ENCODE assay signal across 17 cellular contexts in genomic region chr16:77585379-77585778, GRCh38.
A peak's percentile ranks its signal among the peaks of the same experiment; 100 is the strongest.
DNase-seq lines count a peak whose midpoint lies in the region; ATAC-seq, FAIRE-seq and TF ChIP-seq lines count a peak whose summit lies in the region.
"Had no signal": no experiment of that assay in that cellular context is flagged by ENCODE, and none has a peak within 500 bp of the region (broad histone marks: within the 10 kb centered on the region; RNA-seq: fewer than 3 reads in every experiment).

No MANE protein-coding gene starts in this region.

- H3K4me1 Mint-ChIP-seq in mesothelial cell of epicardium = peaks cover 22% of the 10 kb centered on the region
- H3K4me1 Mint-ChIP-seq: stimulated activated naive B cell treated with anti-CD40 and anti-IgM and Interleukin-4, amounts not matched to agents 10 μg/mL and 1 μg/mL and 100 μg/mL, for 72 hours had no signal

- H3K4me2 ChIP-seq in endothelial cell of umbilical vein (ENCODE audit: insufficient read depth, low read length) = peak overlapping the region; percentile 66
- H3K4me2 ChIP-seq: hepatocyte had no signal

- BruUV-seq in endothelial cell of umbilical vein (replicated peaks; lab: Mats Ljungman, UMichigan) = no TSS peak

- H3K4me3 ChIP-seq in heart right ventricle (no peak overlapping the region), endothelial cell of umbilical vein (replicated peaks in 1 of 3; ENCODE audit: insufficient read depth in 1 of 3, low read depth in 1 of 3, low read length in 3 of 3) (peak overlapping the region in 1 of 3 experiments; percentile 17), skeletal muscle tissue (ENCODE audit: low read length in 3 of 3) (no peak overlapping the region)
- H3K4me3 ChIP-seq: HAP-1, hepatocyte had no signal

- H3K9ac ChIP-seq in endothelial cell of umbilical vein (replicated peaks; ENCODE audit: extremely low read depth, insufficient read depth, low read length) = peak overlapping the region; percentile 93
- no peak overlapping the region for H3K9ac ChIP-seq in skeletal muscle tissue (ENCODE audit: low read depth in 1 of 3, low read length in 3 of 3)

- H3K9me3 ChIP-seq in heart right ventricle (no peaks in the 10 kb centered on the region), endothelial cell of umbilical vein (replicated peaks; ENCODE audit: control insufficient read depth, insufficient read depth, low read length) (no peaks in the 10 kb centered on the region), skeletal muscle tissue (ENCODE audit: control insufficient read depth in 3 of 3, low read length in 3 of 3) (no peaks in the 10 kb centered on the region)
- H3K9me3 ChIP-seq: HAP-1 had no signal

- TF ChIP-seq CTCF in heart right ventricle (IDR thresholded peaks at IDR 0.05) = no peak
- TF ChIP-seq CTCF in endothelial cell of umbilical vein (IDR thresholded peaks at IDR 0.05; ENCODE audit: extremely low read depth in 1 of 2, insufficient read depth in 1 of 2, low read depth in 1 of 2, low read length in 2 of 2) = no peak
- no peak for TF ChIP-seq CTCF in mesothelial cell of epicardium (IDR thresholded peaks at IDR 0.05; ENCODE audit: unreplicated experiment)

- POLR2A ChIA-PET in endothelial cell of umbilical vein (lab: Charles Lee) = interaction anchor here (0.8 to 1.9 kb wide), 6 partner anchors 10 to 297 kb away, joined by 3 to 13 read pairs (median 7); partner anchors contain the start of gene ADAMTS18

- FAIRE-seq in RCC 7860 (lab: Jason Lieb, UNC) (no peak), endothelial cell of umbilical vein (lab: Jason Lieb, UNC) (peak; percentile 98)

- no peaks in the 10 kb centered on the region for H3K36me3 ChIP-seq in heart right ventricle
- no peaks in the 10 kb centered on the region for H3K36me3 ChIP-seq in endothelial cell of umbilical vein (ENCODE audit: control insufficient read depth in 2 of 2, extremely low read depth in 1 of 2, insufficient read depth in 2 of 2, low read length in 2 of 2)
- H3K36me3 ChIP-seq in skeletal muscle tissue (ENCODE audit: control insufficient read depth in 3 of 3, insufficient read depth in 3 of 3, low read length in 3 of 3) = no peaks in the 10 kb centered on the region
- H3K36me3 ChIP-seq: HAP-1 had no signal

- H3K27me3 Mint-ChIP-seq in mesothelial cell of epicardium (ENCODE audit: low read depth) = peaks cover 2% of the 10 kb centered on the region

- DNase-seq in heart right ventricle (no peak), left ventricle myocardium superior (no peak), RCC 7860 (ENCODE audit: low spot score) (peak; percentile 23), endothelial cell of umbilical vein (ENCODE audit: low read depth, low spot score) (peak; percentile 98), mesothelial cell of epicardium (ENCODE audit: low spot score in 2 of 2, unreplicated experiment in 2 of 2) (no peak), SW 1271 (lab: John Stamatoyannopoulos, UW) (no peak), AG08396 (ENCODE audit: low spot score) (no peak)
- DNase-seq: amygdala; NCI-H1436 treated with DMSO at 0.1 percent for 48 hours; NCI-H526 treated with DMSO at 0.1 percent for 48 hours; posterior cingulate gyrus; SHP77; stimulated activated CD4-positive, alpha-beta T cell treated with anti-CD3 and anti-CD28 coated beads, Interleukin-4, amount 100 ng/mL, for 1 hour; stimulated activated naive B cell treated with anti-CD40 and anti-IgM and Interleukin-4, amounts not matched to agents 10 μg/mL and 1 μg/mL and 100 μg/mL, for 72 hours had no signal

- intact Hi-C loops in heart right ventricle (cut with DNase I) = loop anchor here in 6 of 10 donors (2.0 to 10.0 kb wide), 5 partner anchors 77 to 351 kb away; partner anchors contain the start of gene ADAMTS18 (in 1 of the 6)
- intact Hi-C loops in left ventricle myocardium superior (cut with micrococcal nuclease) = no loop called here
- intact Hi-C loops in endothelial cell of umbilical vein (cut with micrococcal nuclease) = loop anchor here (1.0 to 5.0 kb wide), 11 partner anchors 9 to 512 kb away; partner anchors contain the start of gene WWOX

- TF ChIP-seq POLR2A in endothelial cell of umbilical vein (IDR thresholded peaks at IDR 0.05; ENCODE audit: low read depth, low read length) = peak; percentile 71

- H3K9me1 ChIP-seq in endothelial cell of umbilical vein (replicated peaks; ENCODE audit: control insufficient read depth, extremely low read depth, insufficient read depth, low read length) = no peaks in the 10 kb centered on the region

- peak in 5 of 8 donors; percentile 22 to 59 (median 57) for ATAC-seq in heart right ventricle
- ATAC-seq in left ventricle myocardium superior = no peak
- ATAC-seq: stimulated activated naive B cell treated with anti-CD40 and anti-IgM and Interleukin-4, amounts not matched to agents 10 μg/mL and 1 μg/mL and 100 μg/mL, for 72 hours had no signal

- H2AFZ ChIP-seq in endothelial cell of umbilical vein (ENCODE audit: low read depth, low read length) = no peak overlapping the region
- H2AFZ ChIP-seq: hepatocyte had no signal

- peaks cover 0 to 24% (median 3%) of the 10 kb centered on the region in 9 donors for H3K4me1 ChIP-seq in heart right ventricle
- H3K4me1 ChIP-seq in endothelial cell of umbilical vein (ENCODE audit: control insufficient read depth, extremely low read depth, insufficient read depth, low read length) = peaks cover 55% of the 10 kb centered on the region
- peaks cover 0 to 2% (median 0%) of the 10 kb centered on the region in 3 donors for H3K4me1 ChIP-seq in skeletal muscle tissue (ENCODE audit: control insufficient read depth in 3 of 3, insufficient read depth in 3 of 3, low read length in 3 of 3)
- H3K4me1 ChIP-seq: HAP-1 had no signal

- H3K36me3 Mint-ChIP-seq in mesothelial cell of epicardium = no peaks in the 10 kb centered on the region
- H3K36me3 Mint-ChIP-seq: stimulated activated naive B cell treated with anti-CD40 and anti-IgM and Interleukin-4, amounts not matched to agents 10 μg/mL and 1 μg/mL and 100 μg/mL, for 72 hours had no signal

- H3K27ac ChIP-seq in heart right ventricle (peak overlapping the region in 3 of 10 donors; percentile 43 to 53 (median 52)), endothelial cell of umbilical vein (ENCODE audit: insufficient read depth, low read depth, low read length) (peak overlapping the region; percentile 99), skeletal muscle tissue (ENCODE audit: low read depth, low read length) (peak overlapping the region; percentile 57)
- H3K27ac ChIP-seq: hepatocyte had no signal

- dilution Hi-C loops in endothelial cell of umbilical vein (cut with MboI; ENCODE audit: extremely low pct_ligation_motif_present, low sequenced_read_pairs) = loop anchor here (25.0 kb wide), 1 partner anchor 348 kb away; no protein-coding TSS in a partner anchor

- 53 to 63% methylated on average over 11 of the region's 11 CpGs for WGBS in heart right ventricle, 2 donors

- no peak overlapping the region for H3K27ac Mint-ChIP-seq in mesothelial cell of epicardium
- H3K27ac Mint-ChIP-seq: stimulated activated naive B cell treated with anti-CD40 and anti-IgM and Interleukin-4, amounts not matched to agents 10 μg/mL and 1 μg/mL and 100 μg/mL, for 72 hours had no signal

- H3K27me3 ChIP-seq in heart right ventricle (peaks cover 0 to 33% (median 6%) of the 10 kb centered on the region in 7 donors), endothelial cell of umbilical vein (ENCODE audit: control insufficient read depth in 2 of 2, insufficient read depth in 2 of 2, low read length in 2 of 2) (no peaks in the 10 kb centered on the region), skeletal muscle tissue (ENCODE audit: control insufficient read depth in 3 of 3, insufficient read depth in 3 of 3, low read length in 3 of 3) (peaks cover 0 to 3% (median 0%) of the 10 kb centered on the region in 3 donors)

- no peaks in the 10 kb centered on the region for H3K9me3 Mint-ChIP-seq in mesothelial cell of epicardium
- H3K9me3 Mint-ChIP-seq: stimulated activated naive B cell treated with anti-CD40 and anti-IgM and Interleukin-4, amounts not matched to agents 10 μg/mL and 1 μg/mL and 100 μg/mL, for 72 hours had no signal

- H3K4me3 Mint-ChIP-seq in mesothelial cell of epicardium = no peak overlapping the region
- H3K4me3 Mint-ChIP-seq: stimulated activated naive B cell treated with anti-CD40 and anti-IgM and Interleukin-4, amounts not matched to agents 10 μg/mL and 1 μg/mL and 100 μg/mL, for 72 hours had no signal

- no peaks in the 10 kb centered on the region for H3K79me2 ChIP-seq in endothelial cell of umbilical vein (ENCODE audit: control insufficient read depth, insufficient read depth, low read length)
- H3K79me2 ChIP-seq: hepatocyte had no signal

- no peaks in the 10 kb centered on the region for H4K20me1 ChIP-seq in endothelial cell of umbilical vein (replicated peaks; ENCODE audit: control insufficient read depth, extremely low read depth, insufficient read depth, low read length)

- CTCF ChIA-PET in endothelial cell of umbilical vein (lab: Charles Lee) = interaction anchor here (0.7 to 6.5 kb wide), 24 partner anchors 9 to 418 kb away, joined by 3 to 366 read pairs (median 8); partner anchors contain the start of gene ADAMTS18

TF ChIP-seq in endothelial cell of umbilical vein, 7 proteins besides CTCF, POLR2A, EP300 and RAD21:
- TF ChIP-seq POLR2AphosphoS5 (IDR thresholded peaks at IDR 0.05; ENCODE audit: insufficient read depth, low read depth, low read length) (peak; percentile 92), EZH2 (IDR thresholded peaks at IDR 0.05; ENCODE audit: borderline replicate concordance, low read depth, low read length, severe bottlenecking) (no peak), MYC (IDR thresholded peaks at IDR 0.05; ENCODE audit: low read depth, low read length) (peak; percentile 25), JUN (IDR thresholded peaks at IDR 0.05; ENCODE audit: borderline replicate concordance, insufficient read depth, insufficient read length, low read depth) (peak; percentile 95), MAX (IDR thresholded peaks at IDR 0.05; ENCODE audit: insufficient read depth, insufficient read length) (no peak), GATA2 (IDR thresholded peaks at IDR 0.05; ENCODE audit: insufficient read depth, insufficient read length, low read depth, low read length) (peak; percentile 98), FOS (IDR thresholded peaks at IDR 0.05; ENCODE audit: borderline replicate concordance, insufficient read depth, low read length) (peak; percentile 95)

Comparison
In these comparisons a context has a peak if more than half of its experiments do, and no peak if none do; other contexts are left out.
1. DNase-seq: peak in RCC 7860 (single experiment) and endothelial cell of umbilical vein (single experiment); none in heart right ventricle (0 of 2), left ventricle myocardium superior (single experiment), mesothelial cell of epicardium (0 of 2), SW 1271 (0 of 2) and AG08396 (single experiment).